8 cellular contexts compared by ENCODE assay signal in the genomic region with DNA sequence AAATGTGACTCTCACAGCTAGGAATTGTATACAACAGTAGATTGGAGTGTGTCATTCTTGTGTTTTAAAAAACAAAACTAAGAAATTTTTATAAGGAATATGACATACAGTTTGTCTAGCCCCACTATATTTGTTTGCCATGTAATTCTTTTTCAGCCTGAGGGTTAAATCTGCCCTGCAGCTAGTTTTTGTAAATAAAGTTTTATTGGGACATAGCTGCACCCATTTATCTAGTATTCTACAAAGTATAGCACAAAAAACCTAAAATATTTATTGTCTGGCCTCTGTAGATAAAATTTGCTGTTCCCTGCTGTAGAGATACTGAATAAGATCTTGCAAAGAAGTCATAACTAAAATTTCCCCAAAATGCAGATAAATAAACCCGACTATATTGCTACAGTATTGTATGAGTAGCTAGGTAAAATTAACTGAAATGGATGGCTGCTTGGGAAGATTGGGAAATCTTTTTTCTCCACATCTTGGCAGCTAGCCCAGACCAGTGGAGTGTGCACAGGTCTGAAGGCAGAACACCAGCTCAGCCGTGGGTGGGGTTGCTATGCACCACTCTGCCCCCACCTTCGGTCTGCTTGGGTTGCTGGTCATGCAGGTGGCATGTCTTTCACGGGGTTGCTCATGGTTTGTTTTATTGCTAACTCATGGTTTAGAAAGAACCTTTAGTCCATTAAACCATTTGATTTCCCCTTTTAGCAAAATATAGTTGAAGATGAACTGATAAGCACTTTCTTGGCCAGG.
DNase-seq lines count a peak whose midpoint lies in the region; ATAC-seq and TF ChIP-seq lines count a peak whose summit lies in the region.

No MANE protein-coding gene starts in this region.

- H3K27ac ChIP-seq in body of pancreas (peak overlapping the region in 2 of 4 donors; percentile 6 to 67), uterus (peak overlapping the region; percentile 19 to 27)

- TF ChIP-seq POLR2A in body of pancreas (IDR thresholded peaks at IDR 0.05) (no peak), uterus (IDR thresholded peaks at IDR 0.05) (no peak)

- H3K9me3 ChIP-seq in body of pancreas (no peaks in the 10 kb centered on the region), uterus (no peaks in the 10 kb centered on the region)

- H3K27me3 ChIP-seq in body of pancreas: no peaks in the 10 kb centered on the region
- H3K27me3 ChIP-seq in uterus: no peaks in the 10 kb centered on the region

- peak; percentile 87 for ATAC-seq in body of pancreas
- ATAC-seq in HG03025 (IDR thresholded peaks at IDR 0.05; ENCODE audit: low FRiP score, unreplicated experiment): no peak

- no peak for TF ChIP-seq CTCF in body of pancreas (IDR thresholded peaks at IDR 0.05)
- no peak for TF ChIP-seq CTCF in uterus (IDR thresholded peaks at IDR 0.05)

- H3K4me3 ChIP-seq in body of pancreas (no peak overlapping the region), uterus (no peak overlapping the region)

- intact Hi-C loops in body of pancreas (cut with DNase I): loop anchor here (5.0 kb wide), 1 partner anchor 170 kb away; no protein-coding TSS in a partner anchor
- intact Hi-C loops in uterus (cut with DNase I; ENCODE audit: low total_unique reads): no loop called here

- H3K4me1 ChIP-seq in body of pancreas (peaks cover 22% of the 10 kb centered on the region), uterus (no peaks in the 10 kb centered on the region)

- H3K36me3 ChIP-seq in body of pancreas (replicated peaks in 1 of 2; ENCODE audit: insufficient read depth in 1 of 2, low read depth in 2 of 2) (no peaks in the 10 kb centered on the region), uterus (no peaks in the 10 kb centered on the region)

- DNase-seq in COR-L47 (lab: John Stamatoyannopoulos, UW) (peak; percentile 86), H4 (ENCODE audit: low spot score) (peak; percentile 81), NCI-H2171 (lab: John Stamatoyannopoulos, UW) (peak; percentile 52), body of pancreas (peak; percentile 67 to 84 (median 80)), left kidney (ENCODE audit: low read depth, low spot score) (peak; percentile 84), uterus (peak; percentile 62 to 75), T-helper 2 cell (no peak)

- WGBS in body of pancreas, 2 donors: 10 to 11% methylated on average over 4 of the region's 4 CpGs

Comparison
In these comparisons a context has a peak if more than half of its experiments do, and no peak if none do; other contexts are left out.
1. DNase-seq: peak in COR-L47 (single experiment), H4 (single experiment), NCI-H2171 (single experiment), body of pancreas (4 of 4), left kidney (single experiment) and uterus (2 of 2); none in T-helper 2 cell (0 of 5).